Comparison of ENCODE assay signal across 8 cellular contexts in genomic region chr7:95470452-95470851, GRCh38. TPM values are rescaled to one million over a fixed set of nuclear protein-coding genes. Genes with fewer than 3 reads are reported as not detected.
DNase-seq lines count a peak whose midpoint lies in the region; ATAC-seq, FAIRE-seq and TF ChIP-seq lines count a peak whose summit lies in the region.

No MANE protein-coding gene starts in this region.

- no peak for DNase-seq in GM12892 (ENCODE audit: insufficient read length)
- peak; percentile 29 for DNase-seq in RWPE1 (ENCODE audit: low spot score)
- DNase-seq in iris pigment epithelial cell (ENCODE audit: low read depth), result peak; percentile 92
- no peak for DNase-seq in HEK293T (ENCODE audit: extremely low spot score)
- DNase-seq in AG08396 (ENCODE audit: low spot score), result no peak
- no peak for DNase-seq in pons (ENCODE audit: low spot score)

- H3K9me3 ChIP-seq in HUES6 (ENCODE audit: control insufficient read depth, insufficient read depth, low read depth, low read length), result no peaks in the 10 kb centered on the region

- no peak for TF ChIP-seq CTCF in RWPE1 (conservative IDR thresholded peaks at IDR 0.05; ENCODE audit: low read depth)

- CTCF ChIA-PET in RWPE1 (lab: Yijun Ruan, JAX) (interaction anchor here (0.6 kb wide), 1 partner anchor 35 kb away, joined by 6 read pairs; no protein-coding TSS in a partner anchor), HEK293T (lab: Yijun Ruan, JAX) (no interaction called here)

- POLR2A ChIA-PET in RWPE1 (lab: Yijun Ruan, JAX; ENCODE audit: low non-redundant PET) (no interaction called here), HEK293T (lab: Yijun Ruan, JAX) (no interaction called here)

- no peak for TF ChIP-seq POLR2A in GM12892 (IDR thresholded peaks at IDR 0.05; ENCODE audit: low read depth, low read length)

- peak; percentile 30 for FAIRE-seq in GM12892 (lab: Jason Lieb, UNC)

- H3K9ac ChIP-seq in HUES6 (ENCODE audit: low read length), result no peak overlapping the region

- no peak overlapping the region for H3K4me3 ChIP-seq in HUES6 (ENCODE audit: low read depth, low read length)

- H3K27ac ChIP-seq in HUES6 (ENCODE audit: low read depth, low read length), result peak overlapping the region; percentile 22; the same call in 1 of the 2 replicates
- no peak overlapping the region for H3K27ac ChIP-seq in RWPE1

- peaks cover 35% of the 10 kb centered on the region for H3K4me1 ChIP-seq in HUES6 (ENCODE audit: control insufficient read depth, insufficient read depth, low read length)

- H3K36me3 ChIP-seq in HUES6 (ENCODE audit: control insufficient read depth, insufficient read depth, low read length), result no peaks in the 10 kb centered on the region

- peak; percentile 99 for ATAC-seq in GM21717 (IDR thresholded peaks at IDR 0.05; ENCODE audit: unreplicated experiment)

- H3K27me3 ChIP-seq in HUES6 (ENCODE audit: control insufficient read depth, insufficient read depth, low read length), result no peaks in the 10 kb centered on the region

TF ChIP-seq in HEK293T, 16 proteins besides CTCF, POLR2A, EP300 and RAD21:
- no peak for TF ChIP-seq NFRKB (IDR thresholded peaks at IDR 0.05)
- TF ChIP-seq L3MBTL2 (conservative IDR thresholded peaks at IDR 0.05), result no peak
- TF ChIP-seq ELF4 (IDR thresholded peaks at IDR 0.05), result no peak
- no peak for TF ChIP-seq SUZ12 (IDR thresholded peaks at IDR 0.05)
- no peak for TF ChIP-seq TARDBP (IDR thresholded peaks at IDR 0.05)
- TF ChIP-seq PKNOX1 (IDR thresholded peaks at IDR 0.05), result no peak
- TF ChIP-seq FOXK2 (IDR thresholded peaks at IDR 0.05), result no peak
- TF ChIP-seq FOXA1 (IDR thresholded peaks at IDR 0.05), result no peak
TF ChIP-seq in HEK293T: peak in this region for 0.

RNA-seq across cellular contexts. Expression of gene ASB4, which starts 15.3 kb away (rescaled TPM):
- not detected for polyA plus RNA-seq in GM12892 (2012; ENCODE audit: missing spikeins)

RNA-seq across cellular contexts. Expression of gene PON2, which starts 35.6 kb away (rescaled TPM):
- polyA plus RNA-seq in GM12892 (2012; ENCODE audit: missing spikeins), result 10.6 TPM

Comparison
In these comparisons a context has a peak if more than half of its experiments do, and no peak if none do; other contexts are left out.
1. DNase-seq: peak in RWPE1 (single experiment) and iris pigment epithelial cell (single experiment); none in GM12892 (single experiment), HEK293T (single experiment), AG08396 (single experiment) and pons (single experiment).